ENCODE assay signal across 8 cellular contexts in the genomic region with DNA sequence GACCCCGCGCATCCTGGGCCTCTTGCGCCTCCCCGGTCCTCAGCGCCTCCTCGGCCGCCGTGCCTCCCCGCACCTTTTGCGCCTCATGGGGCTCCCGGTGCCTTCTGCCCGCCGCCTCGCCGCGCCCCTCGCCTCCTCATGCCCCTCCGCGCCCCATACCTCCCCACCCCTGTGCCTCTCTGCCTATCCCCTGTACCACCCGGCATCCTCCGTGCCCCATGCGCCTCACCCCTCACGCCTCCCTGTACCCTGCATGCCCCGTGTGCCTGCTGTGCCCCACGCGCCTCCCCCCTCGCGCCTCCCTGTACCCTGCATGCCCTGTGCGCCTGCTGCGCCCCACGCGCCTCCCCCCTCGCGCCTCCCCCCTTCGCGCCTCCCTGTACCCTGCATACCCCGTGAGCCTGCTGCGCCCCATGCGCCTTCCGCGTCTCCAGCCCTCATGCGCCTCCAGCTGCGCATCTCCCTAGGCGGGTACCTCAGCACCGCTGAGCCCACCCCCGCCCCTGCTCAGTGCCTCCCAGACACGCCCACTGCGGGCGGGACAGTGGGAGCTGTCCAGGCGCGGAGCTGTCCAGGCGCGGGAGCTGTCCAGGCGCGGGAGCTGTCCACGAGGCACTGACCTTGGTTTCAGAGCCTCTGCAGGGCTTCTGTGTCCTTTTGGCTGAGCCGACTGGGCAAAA. TPM values are rescaled to one million over a fixed set of nuclear protein-coding genes. Genes with fewer than 3 reads are reported as not detected.
DNase-seq lines count a peak whose midpoint lies in the region; ATAC-seq and TF ChIP-seq lines count a peak whose summit lies in the region.
"Had no signal": no experiment of that assay in that cellular context is flagged by ENCODE, and none has a peak within 500 bp of the region (broad histone marks: within the 10 kb centered on the region; RNA-seq: fewer than 3 reads in every experiment).

No MANE protein-coding gene starts in this region.

- peak overlapping the region; percentile 14 to 50 for H3K4me3 Mint-ChIP-seq in stimulated activated naive CD8-positive, alpha-beta T cell treated with anti-CD3 and anti-CD28 coated beads, Interleukin-15, amount 100 ng/mL, for 72 hours

- no peaks in the 10 kb centered on the region for H3K9me3 Mint-ChIP-seq in stimulated activated naive CD8-positive, alpha-beta T cell treated with anti-CD3 and anti-CD28 coated beads, Interleukin-15, amount 100 ng/mL, for 72 hours

- peak; percentile 7 for DNase-seq in NCI-H2227 treated with DMSO at 0.1 percent for 48 hours (lab: John Stamatoyannopoulos, UW)
- peak; percentile 75 for DNase-seq in choroid plexus epithelial cell (ENCODE audit: low read depth)
- no peak for DNase-seq in left colon
- no peak for DNase-seq in stimulated activated naive CD8-positive, alpha-beta T cell treated with anti-CD3 and anti-CD28 coated beads, Interleukin-15, amount 100 ng/mL, for 72 hours
- no peak for DNase-seq in RKO (ENCODE audit: low spot score)
- no peak for DNase-seq in NCI-H748 treated with DMSO at 0.1 percent for 48 hours (lab: John Stamatoyannopoulos, UW)
- DNase-seq: activated CD4-positive, alpha-beta T cell treated with anti-CD3 and anti-CD28 coated beads, Interleukin-2, amount 50 U/mL, for 48 hours had no signal

- ATAC-seq in left colon (peak; percentile 52), HG03025 (IDR thresholded peaks at IDR 0.05; ENCODE audit: low FRiP score, unreplicated experiment) (no peak)
- peak; percentile 91 for ATAC-seq in stimulated activated naive CD8-positive, alpha-beta T cell treated with anti-CD3 and anti-CD28 coated beads, Interleukin-15, amount 100 ng/mL, for 72 hours

- intact Hi-C loops in left colon (cut with DNase I, micrococcal nuclease): no loop called here

- TF ChIP-seq CTCF in choroid plexus epithelial cell (conservative IDR thresholded peaks at IDR 0.05; ENCODE audit: low read depth, low read length): no peak

- no peaks in the 10 kb centered on the region for H3K27me3 Mint-ChIP-seq in stimulated activated naive CD8-positive, alpha-beta T cell treated with anti-CD3 and anti-CD28 coated beads, Interleukin-15, amount 100 ng/mL, for 72 hours

- H3K4me1 Mint-ChIP-seq in stimulated activated naive CD8-positive, alpha-beta T cell treated with anti-CD3 and anti-CD28 coated beads, Interleukin-15, amount 100 ng/mL, for 72 hours: peaks cover 50% of the 10 kb centered on the region

- peak overlapping the region; percentile 33 for H3K4me3 ChIP-seq in choroid plexus epithelial cell (ENCODE audit: low read depth, low read length)

- peak overlapping the region in 1 of 2 donors; percentile 14 for H3K27ac Mint-ChIP-seq in stimulated activated naive CD8-positive, alpha-beta T cell treated with anti-CD3 and anti-CD28 coated beads, Interleukin-15, amount 100 ng/mL, for 72 hours

RNA-seq across cellular contexts. Expression of a gene that starts 37.1 kb away (rescaled TPM):
- 100 to 1,000 TPM in 1 of 2 donors, 10 to 100 TPM in 1; 97.3 to 100 TPM for total RNA-seq in left colon

Comparison
In these comparisons a context has a peak if more than half of its experiments do, and no peak if none do; other contexts are left out.
1. DNase-seq: peak in NCI-H2227 treated with DMSO at 0.1 percent for 48 hours (single experiment) and choroid plexus epithelial cell (single experiment); none in left colon (0 of 2), stimulated activated naive CD8-positive, alpha-beta T cell treated with anti-CD3 and anti-CD28 coated beads, Interleukin-15, amount 100 ng/mL, for 72 hours (0 of 2), RKO (single experiment) and NCI-H748 treated with DMSO at 0.1 percent for 48 hours (single experiment).